Comparison of ENCODE assay signal across 12 cellular contexts in genomic region chr4:112288455-112288854, GRCh38. TPM values are rescaled to one million over a fixed set of nuclear protein-coding genes. Genes with fewer than 3 reads are reported as not detected.
DNase-seq lines count a peak whose midpoint lies in the region; ATAC-seq and TF ChIP-seq lines count a peak whose summit lies in the region.
"Had no signal": no experiment of that assay in that cellular context is flagged by ENCODE, and none has a peak within 500 bp of the region (broad histone marks: within the 10 kb centered on the region; RNA-seq: fewer than 3 reads in every experiment).

No MANE protein-coding gene starts in this region.

- peaks cover 63% of the 10 kb centered on the region for H3K4me1 Mint-ChIP-seq in activated T-cell treated with anti-CD3 and anti-CD28 coated beads, Interleukin-2, amount 50 U/mL, for 72 hours (ENCODE audit: low read depth)
- H3K4me1 Mint-ChIP-seq in stimulated activated effector memory CD8-positive, alpha-beta T cell treated with anti-CD3 and anti-CD28 coated beads, Interleukin-12 subunit alpha, Interleukin-12 subunit beta, amount 100 ng/mL, for 72 hours, result peaks cover 60% of the 10 kb centered on the region

- peak; percentile 27 to 30 for ATAC-seq in activated T-cell treated with anti-CD3 and anti-CD28 coated beads, Interleukin-2, amount 50 U/mL, for 72 hours (replicated peaks in 1 of 2)
- peak; percentile 22 for ATAC-seq in HG02840 (IDR thresholded peaks at IDR 0.05; ENCODE audit: low FRiP score, unreplicated experiment)
- peak; percentile 47 for ATAC-seq in stimulated activated effector memory CD8-positive, alpha-beta T cell treated with anti-CD3 and anti-CD28 coated beads, Interleukin-12 subunit alpha, Interleukin-12 subunit beta, amount 100 ng/mL, for 72 hours
- ATAC-seq: naive thymus-derived CD8-positive, alpha-beta T cell; SK-N-SH treated with all-trans-retinoic acid at 6 μM for 48 hours had no signal

- WGBS in prostate gland, result 79% methylated on average over 3 of the region's 3 CpGs

- no peak for TF ChIP-seq POLR2A in prostate gland (IDR thresholded peaks at IDR 0.05)

- intact Hi-C loops in prostate gland (cut with DNase I), result loop anchor here (5.0 kb wide), 1 partner anchor 56 kb away; the partner anchor contains the start of gene AP1AR

- H3K79me2 ChIP-seq in OCI-LY3 (ENCODE audit: low read length), result peaks cover 34% of the 10 kb centered on the region

- peak overlapping the region; percentile 66 to 87 for H3K4me3 Mint-ChIP-seq in activated T-cell treated with anti-CD3 and anti-CD28 coated beads, Interleukin-2, amount 50 U/mL, for 72 hours
- H3K4me3 Mint-ChIP-seq in stimulated activated effector memory CD8-positive, alpha-beta T cell treated with anti-CD3 and anti-CD28 coated beads, Interleukin-12 subunit alpha, Interleukin-12 subunit beta, amount 100 ng/mL, for 72 hours, result peak overlapping the region; percentile 89

- H3K27ac ChIP-seq in OCI-LY3 (ENCODE audit: low read length), result peak overlapping the region; percentile 93
- H3K27ac ChIP-seq in prostate gland, result no peak overlapping the region

- no peaks in the 10 kb centered on the region for H3K27me3 Mint-ChIP-seq in activated T-cell treated with anti-CD3 and anti-CD28 coated beads, Interleukin-2, amount 50 U/mL, for 72 hours (ENCODE audit: low read depth)
- H3K27me3 Mint-ChIP-seq: naive thymus-derived CD8-positive, alpha-beta T cell had no signal

- no peaks in the 10 kb centered on the region for H3K27me3 ChIP-seq in OCI-LY3 (ENCODE audit: low read depth, low read length)
- H3K27me3 ChIP-seq in prostate gland (replicated peaks; ENCODE audit: insufficient read depth), result no peaks in the 10 kb centered on the region

- H3K4me1 ChIP-seq in OCI-LY3 (ENCODE audit: low read length), result peaks cover 54% of the 10 kb centered on the region
- no peaks in the 10 kb centered on the region for H3K4me1 ChIP-seq in prostate gland (replicated peaks)

- H3K9me3 Mint-ChIP-seq in activated T-cell treated with anti-CD3 and anti-CD28 coated beads, Interleukin-2, amount 50 U/mL, for 72 hours, result no peaks in the 10 kb centered on the region
- no peaks in the 10 kb centered on the region for H3K9me3 Mint-ChIP-seq in stimulated activated effector memory CD8-positive, alpha-beta T cell treated with anti-CD3 and anti-CD28 coated beads, Interleukin-12 subunit alpha, Interleukin-12 subunit beta, amount 100 ng/mL, for 72 hours
- H3K9me3 Mint-ChIP-seq: naive thymus-derived CD8-positive, alpha-beta T cell had no signal

- peaks cover 6 to 30% of the 10 kb centered on the region in 2 donors for H3K36me3 Mint-ChIP-seq in activated T-cell treated with anti-CD3 and anti-CD28 coated beads, Interleukin-2, amount 50 U/mL, for 72 hours (ENCODE audit: insufficient read depth in 2 of 2)
- peaks cover 28% of the 10 kb centered on the region for H3K36me3 Mint-ChIP-seq in stimulated activated effector memory CD8-positive, alpha-beta T cell treated with anti-CD3 and anti-CD28 coated beads, Interleukin-12 subunit alpha, Interleukin-12 subunit beta, amount 100 ng/mL, for 72 hours
- H3K36me3 Mint-ChIP-seq: naive thymus-derived CD8-positive, alpha-beta T cell had no signal

- H3K9me3 ChIP-seq in OCI-LY3 (ENCODE audit: insufficient read depth, low read length) (no peaks in the 10 kb centered on the region), prostate gland (no peaks in the 10 kb centered on the region)

- H2AFZ ChIP-seq in OCI-LY3 (ENCODE audit: low read depth, low read length), result no peak overlapping the region

- no peak for TF ChIP-seq CTCF in OCI-LY3 (IDR thresholded peaks at IDR 0.05; ENCODE audit: low read depth, low read length)
- TF ChIP-seq CTCF in prostate gland (IDR thresholded peaks at IDR 0.05), result no peak

- peaks cover 11% of the 10 kb centered on the region for H4K20me1 ChIP-seq in OCI-LY3 (ENCODE audit: insufficient read depth, low read length)

- H3K4me3 ChIP-seq in OCI-LY3 (ENCODE audit: low read length) (peak overlapping the region; percentile 96), prostate gland (no peak overlapping the region)

- peaks cover 15% of the 10 kb centered on the region for H3K36me3 ChIP-seq in OCI-LY3 (replicated peaks; ENCODE audit: low read depth, low read length)
- no peaks in the 10 kb centered on the region for H3K36me3 ChIP-seq in prostate gland

- DNase-seq in activated T-cell treated with anti-CD3 and anti-CD28 coated beads, Interleukin-2, amount 50 U/mL, for 72 hours, result peak; percentile 24 to 41
- no peak for DNase-seq in activated T-cell treated with anti-CD3 and anti-CD28 coated beads, Interleukin-2, amount 50 U/mL, for 48 hours
- no peak for DNase-seq in stimulated activated effector memory CD8-positive, alpha-beta T cell treated with anti-CD3 and anti-CD28 coated beads, Interleukin-12 subunit alpha, Interleukin-12 subunit beta, amount 100 ng/mL, for 72 hours (ENCODE audit: low spot score in 2 of 2)
- DNase-seq in NCI-H82 (lab: John Stamatoyannopoulos, UW), result no peak
- DNase-seq in NK-92 (lab: John Stamatoyannopoulos, UW; ENCODE audit: unreplicated experiment), result no peak
- DNase-seq in prostate gland (ENCODE audit: low spot score), result no peak
- DNase-seq: foreskin melanocyte, NCI-H1092 treated with DMSO at 0.1 percent for 48 hours had no signal

- peak overlapping the region; percentile 98 for H3K9ac ChIP-seq in OCI-LY3 (ENCODE audit: low read length)

- H3K27ac Mint-ChIP-seq in activated T-cell treated with anti-CD3 and anti-CD28 coated beads, Interleukin-2, amount 50 U/mL, for 72 hours, result peak overlapping the region; percentile 98
- peak overlapping the region; percentile 90 for H3K27ac Mint-ChIP-seq in stimulated activated effector memory CD8-positive, alpha-beta T cell treated with anti-CD3 and anti-CD28 coated beads, Interleukin-12 subunit alpha, Interleukin-12 subunit beta, amount 100 ng/mL, for 72 hours

- peak overlapping the region; percentile 86 for H3K4me2 ChIP-seq in OCI-LY3 (ENCODE audit: low read length)

RNA-seq across cellular contexts. Expression of gene TIFA, which starts 2.8 kb away (rescaled TPM):
- 10 to 100 TPM; 82.7 to 87.1 TPM for total RNA-seq in activated T-cell treated with anti-CD3 and anti-CD28 coated beads, Interleukin-2, amount 50 U/mL, for 72 hours
- total RNA-seq in prostate gland, result 10 to 100 TPM in 1 of 2 donors, 1 to 10 TPM in 1; 2.3 to 16.3 TPM

RNA-seq across cellular contexts. Expression of gene ALPK1, which starts 8.7 kb away (rescaled TPM):
- 10 to 100 TPM; 61.6 to 64.7 TPM for total RNA-seq in activated T-cell treated with anti-CD3 and anti-CD28 coated beads, Interleukin-2, amount 50 U/mL, for 72 hours
- total RNA-seq in prostate gland, result 10 to 100 TPM; 12.1 to 13.7 TPM

RNA-seq across cellular contexts. Expression of gene AP1AR, which starts 56.9 kb away (rescaled TPM):
- 10 to 100 TPM; 21.6 to 33.2 TPM for total RNA-seq in activated T-cell treated with anti-CD3 and anti-CD28 coated beads, Interleukin-2, amount 50 U/mL, for 72 hours
- 10 to 100 TPM; 15.3 to 24.3 TPM for total RNA-seq in prostate gland

Comparison
In these comparisons a context has a peak if more than half of its experiments do, and no peak if none do; other contexts are left out.
1. DNase-seq: peak in activated T-cell treated with anti-CD3 and anti-CD28 coated beads, Interleukin-2, amount 50 U/mL, for 72 hours (2 of 2); none in activated T-cell treated with anti-CD3 and anti-CD28 coated beads, Interleukin-2, amount 50 U/mL, for 48 hours (0 of 2), stimulated activated effector memory CD8-positive, alpha-beta T cell treated with anti-CD3 and anti-CD28 coated beads, Interleukin-12 subunit alpha, Interleukin-12 subunit beta, amount 100 ng/mL, for 72 hours (0 of 2), NCI-H82 (single experiment), NK-92 (single experiment) and prostate gland (single experiment).
2. RNA of gene TIFA, which starts 2.8 kb away (total RNA-seq): 82.7 to 87.1 TPM in activated T-cell treated with anti-CD3 and anti-CD28 coated beads, Interleukin-2, amount 50 U/mL, for 72 hours; 2.3 to 16.3 TPM in prostate gland; every median in the first group is over 4 times any median in the second.
3. RNA of gene ALPK1, which starts 8.7 kb away (total RNA-seq): 61.6 to 64.7 TPM in activated T-cell treated with anti-CD3 and anti-CD28 coated beads, Interleukin-2, amount 50 U/mL, for 72 hours; 12.1 to 13.7 TPM in prostate gland; every median in the first group is over 4 times any median in the second.
4. Peak in every context shown above with its lines, with median percentiles within 50 percentile points of each other: ATAC-seq.